ENCODE assay signal across 19 cellular contexts in genomic region chr5:54470677-54471076, GRCh38. TPM values are rescaled to one million over a fixed set of nuclear protein-coding genes. Genes with fewer than 3 reads are reported as not detected.
DNase-seq lines count a peak whose midpoint lies in the region; ATAC-seq, FAIRE-seq and TF ChIP-seq lines count a peak whose summit lies in the region.
"Had no signal": no experiment of that assay in that cellular context is flagged by ENCODE, and none has a peak within 500 bp of the region (broad histone marks: within the 10 kb centered on the region; RNA-seq: fewer than 3 reads in every experiment).

No MANE protein-coding gene starts in this region.

- peaks cover 2% of the 10 kb centered on the region for H3K27me3 Mint-ChIP-seq in astrocyte (ENCODE audit: low read depth, unreplicated experiment)

- no peak for TF ChIP-seq POLR2A in vagina (IDR thresholded peaks at IDR 0.05)
- TF ChIP-seq POLR2A in suprapubic skin (IDR thresholded peaks at IDR 0.05), result no peak

- no peak overlapping the region for H3K27ac ChIP-seq in right atrium auricular region
- no peak overlapping the region for H3K27ac ChIP-seq in astrocyte (ENCODE audit: low read depth, low read length)
- peak overlapping the region; percentile 42 for H3K27ac ChIP-seq in vagina
- no peak overlapping the region for H3K27ac ChIP-seq in suprapubic skin

- FAIRE-seq in astrocyte (lab: Jason Lieb, UNC), result peak; percentile 76

- WGBS in suprapubic skin, result 38% methylated on average over 1 of the region's 1 CpG

- H3K9me3 ChIP-seq in right atrium auricular region (no peaks in the 10 kb centered on the region), astrocyte (ENCODE audit: insufficient read depth, low read depth, low read length) (no peaks in the 10 kb centered on the region), vagina (no peaks in the 10 kb centered on the region), suprapubic skin (no peaks in the 10 kb centered on the region)
- H3K9me3 ChIP-seq: ascending aorta, upper lobe of left lung had no signal

- H4K20me1 ChIP-seq in astrocyte (ENCODE audit: insufficient read depth, low read length), result no peaks in the 10 kb centered on the region

- TF ChIP-seq CTCF in right atrium auricular region (IDR thresholded peaks at IDR 0.05) (no peak), astrocyte (IDR thresholded peaks at IDR 0.05; ENCODE audit: insufficient read depth, low read depth, low read length) (no peak), vagina (IDR thresholded peaks at IDR 0.05) (no peak), suprapubic skin (IDR thresholded peaks at IDR 0.05) (no peak)

- H3K36me3 ChIP-seq in right atrium auricular region (no peaks in the 10 kb centered on the region), astrocyte (ENCODE audit: insufficient read depth, low read length) (no peaks in the 10 kb centered on the region), vagina (no peaks in the 10 kb centered on the region), suprapubic skin (no peaks in the 10 kb centered on the region)
- H3K36me3 ChIP-seq: ascending aorta, upper lobe of left lung had no signal

- ATAC-seq in Right ventricle myocardium superior (ENCODE audit: poor library complexity), result peak; percentile 60
- ATAC-seq in left cardiac atrium, result peak; percentile 27 to 67
- no peak for ATAC-seq in GM19035 (IDR thresholded peaks at IDR 0.05; ENCODE audit: unreplicated experiment)

- intact Hi-C loops in Right ventricle myocardium superior (cut with DNase I), result no loop called here
- intact Hi-C loops in left cardiac atrium (cut with DNase I), result no loop called here
- intact Hi-C loops in vagina (cut with DNase I), result no loop called here

- H3K4me3 ChIP-seq in right atrium auricular region (no peak overlapping the region), astrocyte (ENCODE audit: insufficient read depth, low read depth, low read length) (peak overlapping the region; percentile 18), vagina (no peak overlapping the region), suprapubic skin (no peak overlapping the region)

- no peaks in the 10 kb centered on the region for H3K9me3 Mint-ChIP-seq in astrocyte (ENCODE audit: unreplicated experiment)
- H3K9me3 Mint-ChIP-seq: IgD-negative memory B cell had no signal

- H3K27me3 ChIP-seq in right atrium auricular region (no peaks in the 10 kb centered on the region), astrocyte (ENCODE audit: insufficient read depth, low read length) (no peaks in the 10 kb centered on the region), vagina (no peaks in the 10 kb centered on the region), suprapubic skin (no peaks in the 10 kb centered on the region)
- H3K27me3 ChIP-seq: ascending aorta, upper lobe of left lung had no signal

- H3K79me2 ChIP-seq in astrocyte (ENCODE audit: insufficient read depth, low read length), result no peaks in the 10 kb centered on the region

- no peak for DNase-seq in Right ventricle myocardium superior
- DNase-seq in right atrium auricular region (ENCODE audit: low spot score), result no peak
- peak; percentile 65 for DNase-seq in astrocyte (ENCODE audit: low read depth)
- no peak for DNase-seq in left cardiac atrium
- DNase-seq in vagina (ENCODE audit: extremely low spot score in 2 of 2), result no peak
- DNase-seq in NCI-H1092 treated with DMSO at 0.1 percent for 48 hours (lab: John Stamatoyannopoulos, UW), result no peak
- DNase-seq in suprapubic skin (ENCODE audit: low spot score in 2 of 2), result no peak
- DNase-seq: 8988T; activated CD8-positive, alpha-beta memory T cell treated with anti-CD3 and anti-CD28 coated beads for 24 hours; Calu3; effector memory CD4-positive, alpha-beta T cell; H7; naive B cell; NCI-H446 treated with DMSO at 0.1 percent for 48 hours; stimulated activated CD4-positive, alpha-beta T cell treated with anti-CD3 and anti-CD28 coated beads, Interleukin-4, amount 100 ng/mL, for 1 hour; upper lobe of left lung had no signal

- no peak overlapping the region for H3K4me3 Mint-ChIP-seq in astrocyte (ENCODE audit: unreplicated experiment)
- H3K4me3 Mint-ChIP-seq: naive B cell had no signal

- peak overlapping the region; percentile 55 for H3K4me2 ChIP-seq in astrocyte (ENCODE audit: low read length)

- H3K36me3 Mint-ChIP-seq in astrocyte (ENCODE audit: low read depth, unreplicated experiment), result no peaks in the 10 kb centered on the region
- H3K36me3 Mint-ChIP-seq: IgD-negative memory B cell had no signal

- H3K9ac ChIP-seq in astrocyte (ENCODE audit: low read length), result no peak overlapping the region

- peaks cover 7% of the 10 kb centered on the region for H3K4me1 Mint-ChIP-seq in astrocyte (ENCODE audit: low read depth, unreplicated experiment)

- no peak overlapping the region for H3K27ac Mint-ChIP-seq in astrocyte (ENCODE audit: unreplicated experiment)
- H3K27ac Mint-ChIP-seq: IgD-negative memory B cell had no signal

- H3K4me1 ChIP-seq in right atrium auricular region, result peaks cover 0 to 11% of the 10 kb centered on the region in 2 donors
- H3K4me1 ChIP-seq in astrocyte (ENCODE audit: insufficient read depth, low read length), result peaks cover 11% of the 10 kb centered on the region
- H3K4me1 ChIP-seq in vagina, result peaks cover 6% of the 10 kb centered on the region
- H3K4me1 ChIP-seq in suprapubic skin, result peaks cover 4% of the 10 kb centered on the region
- H3K4me1 ChIP-seq: upper lobe of left lung had no signal

- no peak overlapping the region for H2AFZ ChIP-seq in astrocyte (ENCODE audit: low read depth, low read length)

- no peak for TF ChIP-seq EP300 in suprapubic skin (IDR thresholded peaks at IDR 0.05)

RNA-seq across cellular contexts. Expression of gene HSPB3, which starts 15.2 kb away (rescaled TPM):
- 596 TPM for total RNA-seq in Right ventricle myocardium superior
- 100 to 1,000 TPM; 338 to 442 TPM for total RNA-seq in right atrium auricular region
- not detected in 2 replicates for total RNA-seq in astrocyte
- 100 to 1,000 TPM; 218 to 309 TPM for total RNA-seq in left cardiac atrium
- total RNA-seq in vagina, result not detected
- 1 to 10 TPM in 2 of 4 donors, not detected in 2; 1.1 to 2.0 TPM for total RNA-seq in suprapubic skin
- total RNA-seq: ascending aorta, Calu3, H7 had no signal

RNA-seq across cellular contexts. Expression of gene SNX18, which starts 46.9 kb away (rescaled TPM):
- total RNA-seq in Right ventricle myocardium superior (24.9 TPM), right atrium auricular region (10 to 100 TPM; 15.8 to 22.2 TPM), astrocyte (38.8 and 43.5 TPM in 2 replicates), left cardiac atrium (10 to 100 TPM; 15.1 to 15.4 TPM), vagina (63.1 TPM), suprapubic skin (10 to 100 TPM; 17.9 to 43.2 (median 24.4) TPM)

Comparison
In these comparisons a context has a peak if more than half of its experiments do, and no peak if none do; other contexts are left out.
1. RNA of gene HSPB3, which starts 15.2 kb away (total RNA-seq): 596 TPM in Right ventricle myocardium superior (single experiment), 338 to 442 TPM in right atrium auricular region and 218 to 309 TPM in left cardiac atrium; 1.1 to 2.0 TPM in suprapubic skin, not detected in astrocyte and not detected in vagina (single experiment); every median in the first group is over 10 times any median in the second.